Comparison of ENCODE assay signal across 25 cellular contexts in the genomic region with DNA sequence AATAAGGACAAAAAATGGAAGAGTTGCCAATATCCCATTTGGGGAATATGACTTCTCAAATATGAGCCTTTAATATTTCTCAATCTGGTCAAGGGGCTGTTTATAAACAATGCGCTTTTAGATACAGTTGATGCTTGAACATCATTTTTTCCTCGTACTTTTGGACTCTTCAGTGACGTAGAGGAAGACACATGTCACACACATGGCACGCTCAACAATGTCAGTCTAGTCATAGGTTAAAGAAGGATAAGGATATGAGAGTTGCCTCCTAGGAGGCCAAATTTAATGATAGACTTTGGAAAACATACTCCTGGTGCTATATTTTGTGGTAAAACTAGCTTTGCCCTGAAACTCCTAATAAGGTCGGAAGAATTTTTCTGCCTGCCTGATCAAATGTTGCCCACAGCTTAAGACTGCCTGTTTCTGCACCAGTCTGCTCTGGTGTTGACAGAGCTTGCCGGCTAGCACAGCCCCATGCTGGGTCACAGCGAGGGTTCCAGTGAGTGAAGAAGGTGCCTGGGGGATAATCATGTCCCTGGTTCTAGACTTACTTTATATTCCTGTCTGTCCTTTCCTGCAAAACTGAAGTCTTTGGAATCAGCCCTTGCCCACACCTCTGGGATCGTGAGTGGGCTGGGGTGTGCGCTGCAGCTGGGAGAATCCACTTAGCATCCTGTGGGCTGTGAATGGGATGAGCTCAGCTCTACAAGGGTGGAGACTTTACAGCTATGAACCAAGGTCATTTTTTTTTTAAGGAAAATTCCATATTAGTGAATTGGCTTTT.
"Had no signal": no experiment of that assay in that cellular context is flagged by ENCODE, and none has a peak within 500 bp of the region (broad histone marks: within the 10 kb centered on the region; RNA-seq: fewer than 3 reads in every experiment).

No MANE protein-coding gene starts in this region.

- H3K27me3 ChIP-seq: brain microvascular endothelial cell, foreskin keratinocyte, gastrocnemius medialis, heart right ventricle had no signal

- H3K36me3 ChIP-seq: brain microvascular endothelial cell, esophagus muscularis mucosa, gastrocnemius medialis, heart right ventricle had no signal

- H3K9me3 ChIP-seq: esophagus muscularis mucosa, gastrocnemius medialis, heart right ventricle had no signal

- DNase-seq: activated CD4-positive, alpha-beta memory T cell treated with anti-CD3 and anti-CD28 coated beads, Interleukin-2, amount 10 ng/mL, durations not matched to agents 7 days and 5 days; activated CD4-positive, alpha-beta T cell treated with anti-CD3 and anti-CD28 coated beads for 1 hour; activated CD4-positive, alpha-beta T cell treated with anti-CD3 and anti-CD28 coated beads for 4 hours; activated CD4-positive, alpha-beta T cell treated with anti-CD3 and anti-CD28 coated beads, Interleukin-2, amount 10 ng/mL, durations not matched to agents 7 days and 5 days; activated CD4-positive, alpha-beta T cell treated with anti-CD3 and anti-CD28 coated beads, Interleukin-2, amount 50 U/mL, for 4 hours; activated CD8-positive, alpha-beta memory T cell treated with anti-CD3 and anti-CD28 coated beads, Interleukin-2, amount 50 U/mL, for 48 hours; activated gamma-delta T cell; activated naive CD4-positive, alpha-beta T cell; activated naive CD4-positive, alpha-beta T cell treated with anti-CD3 and anti-CD28 coated beads, Interleukin-2, amount 50 U/mL, for 16 hours; activated T-cell treated with anti-CD3 and anti-CD28 coated beads for 4 hours; activated T-cell treated with anti-CD3 and anti-CD28 coated beads, Interleukin-2, amount 50 U/mL, for 24 hours; activated T-cell treated with anti-CD3 and anti-CD28 coated beads, Interleukin-2, amount 50 U/mL, for 72 hours; amniotic stem cell; brain microvascular endothelial cell; cortex of kidney; dermis blood vessel endothelial cell; effector CD4-positive, alpha-beta T cell; effector memory CD8-positive, alpha-beta T cell; erythroblast; foreskin keratinocyte; gastrocnemius medialis; glutamatergic neuron; heart right ventricle; T-helper 2 cell had no signal

- H3K4me3 ChIP-seq: esophagus muscularis mucosa, gastrocnemius medialis, heart right ventricle had no signal

- H3K4me1 ChIP-seq: esophagus muscularis mucosa, foreskin keratinocyte, gastrocnemius medialis, heart right ventricle had no signal

- ATAC-seq: activated T-cell treated with anti-CD3 and anti-CD28 coated beads, Interleukin-2, amount 50 U/mL, for 72 hours; effector memory CD8-positive, alpha-beta T cell; foreskin keratinocyte; gastrocnemius medialis; heart right ventricle had no signal

- H3K27ac ChIP-seq: brain microvascular endothelial cell, esophagus muscularis mucosa, foreskin keratinocyte, gastrocnemius medialis, heart right ventricle had no signal
